Comparison of ENCODE assay signal across 8 cellular contexts in the genomic region with DNA sequence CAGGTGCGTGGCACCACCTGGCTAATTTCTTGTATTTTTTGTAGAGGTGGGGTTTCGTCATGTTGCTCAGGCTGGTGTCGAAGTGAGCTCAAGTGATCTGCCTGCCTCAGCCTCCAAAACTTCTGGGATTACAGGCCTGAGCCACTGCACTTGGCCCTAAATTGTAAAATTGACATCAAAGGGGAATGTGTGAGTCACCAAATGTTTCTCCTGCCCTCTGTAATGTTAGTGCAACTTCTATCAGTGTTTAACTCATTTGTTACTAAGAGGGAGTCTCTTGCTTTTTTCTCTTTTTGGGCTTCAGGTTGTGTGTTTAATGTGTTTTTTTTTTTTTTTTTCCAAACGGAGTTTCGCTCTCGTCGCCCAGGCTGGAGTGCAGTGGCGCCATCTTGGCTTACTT. TPM values are rescaled to one million over a fixed set of nuclear protein-coding genes. Genes with fewer than 3 reads are reported as not detected.
DNase-seq lines count a peak whose midpoint lies in the region; TF ChIP-seq lines count a peak whose summit lies in the region.

No MANE protein-coding gene starts in this region.

- 56 to 72% (median 67%) methylated on average over 8 of the region's 8 CpGs for WGBS in ovary, 3 donors

- no peaks in the 10 kb centered on the region; the same call in none of the 2 replicates for H4K20me1 ChIP-seq in PC-9 (ENCODE audit: insufficient read depth)

- H3K4me3 Mint-ChIP-seq in endothelial cell (ENCODE audit: unreplicated experiment): peak overlapping the region; percentile 11

- POLR2A ChIA-PET in PC-9 (lab: Charles Lee; ENCODE audit: unreplicated experiment): interaction anchor here (0.7 kb wide), 1 partner anchor 124 kb away, joined by 6 read pairs; no protein-coding TSS in a partner anchor

- no peak overlapping the region for H3K4me3 ChIP-seq in PC-9
- H3K4me3 ChIP-seq in ovary: peak overlapping the region; percentile 97

- TF ChIP-seq CTCF in PC-9 (conservative IDR thresholded peaks at IDR 0.05): no peak
- no peak for TF ChIP-seq CTCF in endothelial cell (IDR thresholded peaks at IDR 0.05; ENCODE audit: unreplicated experiment)
- no peak for TF ChIP-seq CTCF in ovary (IDR thresholded peaks at IDR 0.05)
- no peak for TF ChIP-seq CTCF in GM20000 (IDR thresholded peaks at IDR 0.05; ENCODE audit: extremely low read depth, missing control alignments)

- no peaks in the 10 kb centered on the region for H3K27me3 ChIP-seq in PC-9 (ENCODE audit: insufficient read depth, low read depth)
- no peaks in the 10 kb centered on the region for H3K27me3 ChIP-seq in ovary

- peaks cover 49% of the 10 kb centered on the region for H3K79me2 ChIP-seq in PC-9 (ENCODE audit: low read depth)

- H3K27ac Mint-ChIP-seq in endothelial cell (ENCODE audit: unreplicated experiment): no peak overlapping the region

- TF ChIP-seq POLR2A in ovary (IDR thresholded peaks at IDR 0.05): no peak

- peaks cover 42% of the 10 kb centered on the region for H3K4me1 ChIP-seq in PC-9 (replicated peaks; ENCODE audit: insufficient read depth)
- H3K4me1 ChIP-seq in ovary (ENCODE audit: insufficient read depth): peaks cover 13% of the 10 kb centered on the region

- peaks cover 11% of the 10 kb centered on the region for H3K27me3 Mint-ChIP-seq in endothelial cell (ENCODE audit: unreplicated experiment)

- peaks cover 15% of the 10 kb centered on the region for H3K4me1 Mint-ChIP-seq in endothelial cell (ENCODE audit: unreplicated experiment)

- H3K27ac ChIP-seq in PC-9 (peak overlapping the region; percentile 74), ovary (no peak overlapping the region)

- peak; percentile 70 for DNase-seq in Daoy (ENCODE audit: low read depth)
- DNase-seq in PC-9: peak in 1 of 2 experiments; percentile 83
- DNase-seq in endothelial cell (ENCODE audit: low spot score): no peak
- DNase-seq in ovary: peak in 3 of 5 donors; percentile 35 to 53 (median 38)
- DNase-seq in GM20000 (ENCODE audit: low spot score): no peak
- no peak for DNase-seq in NAMALWA (ENCODE audit: low spot score)
- no peak for DNase-seq in NOMO-1 treated with DMSO at 0.1 percent for 48 hours (lab: John Stamatoyannopoulos, UW; ENCODE audit: unreplicated experiment)
- no peak for DNase-seq in NCI-H2227 (lab: John Stamatoyannopoulos, UW; ENCODE audit: unreplicated experiment)

- no peaks in the 10 kb centered on the region for H3K9me3 Mint-ChIP-seq in endothelial cell (ENCODE audit: unreplicated experiment)

- H3K4me2 ChIP-seq in PC-9: peak overlapping the region; percentile 63

- H3F3A ChIP-seq in PC-9 (ENCODE audit: insufficient read depth, low read depth): peaks cover 42% of the 10 kb centered on the region

- no peak overlapping the region for H2AFZ ChIP-seq in PC-9

- H3K36me3 Mint-ChIP-seq in endothelial cell (ENCODE audit: low read depth, unreplicated experiment): peaks cover 2% of the 10 kb centered on the region

- intact Hi-C loops in PC-9 (cut with micrococcal nuclease; ENCODE audit: unreplicated experiment) (no loop called here), ovary (cut with DNase I) (no loop called here)

- no TSS peak for BruUV-seq in PC-9 (replicated peaks; lab: Mats Ljungman, UMichigan)

- H3K36me3 ChIP-seq in PC-9 (ENCODE audit: low read depth) (no peaks in the 10 kb centered on the region), ovary (no peaks in the 10 kb centered on the region)

- H3K9me2 ChIP-seq in PC-9 (ENCODE audit: insufficient read depth): no peaks in the 10 kb centered on the region

- no peak for TF ChIP-seq EP300 in ovary (IDR thresholded peaks at IDR 0.05)

- H3K9me3 ChIP-seq in PC-9 (ENCODE audit: insufficient read depth, low read depth) (no peaks in the 10 kb centered on the region), ovary (no peaks in the 10 kb centered on the region)

- CTCF ChIA-PET in PC-9 (lab: Charles Lee): no interaction called here

RNA-seq across cellular contexts. Expression of gene TULP3, which starts 2.3 kb away (rescaled TPM):
- 24.5 and 28.5 TPM in 2 replicates for total RNA-seq in Daoy (2014; rRNA removed; shearing (Covaris generic))
- total RNA-seq in PC-9 (2021): 39.0 and 54.6 TPM in 2 replicates
- 49.4 TPM for total RNA-seq in endothelial cell (ENCODE audit: unreplicated experiment)
- 10 to 100 TPM; 27.3 to 45.6 (median 42.1) TPM for total RNA-seq in ovary
- polyA plus RNA-seq in ovary: 10 to 100 TPM; 32.4 to 58.6 TPM

RNA-seq across cellular contexts. Expression of gene RHNO1, which starts 16.0 kb away (rescaled TPM):
- total RNA-seq in Daoy (2014; rRNA removed; shearing (Covaris generic)): 58.6 and 93.1 TPM in 2 replicates
- total RNA-seq in PC-9 (2021) (60.1 and 77.9 TPM in 2 replicates), endothelial cell (ENCODE audit: unreplicated experiment) (27.7 TPM), ovary (10 to 100 TPM; 10.1 to 21.9 (median 18.7) TPM)
- 10 to 100 TPM; 17.3 to 26.1 TPM for polyA plus RNA-seq in ovary

RNA-seq across cellular contexts. Expression of gene FOXM1, which starts 16.0 kb away (rescaled TPM):
- 33.4 and 38.8 TPM in 2 replicates for total RNA-seq in Daoy (2014; rRNA removed; shearing (Covaris generic))
- 161 and 225 TPM in 2 replicates for total RNA-seq in PC-9 (2021)
- total RNA-seq in endothelial cell (ENCODE audit: unreplicated experiment): 24.3 TPM
- 1 to 10 TPM in 1 of 7 donors, under 1 TPM in 4, not detected in 2; 0.22 to 2.5 (median 0.36) TPM for total RNA-seq in ovary
- 1 to 10 TPM in 1 of 2 donors, under 1 TPM in 1; 0.62 to 3.0 TPM for polyA plus RNA-seq in ovary

RNA-seq across cellular contexts. Expression of gene TEX52, which starts 36.2 kb away (rescaled TPM):
- not detected in 2 replicates for total RNA-seq in Daoy (2014; rRNA removed; shearing (Covaris generic))
- total RNA-seq in PC-9 (2021): not detected in 2 replicates
- total RNA-seq in endothelial cell (ENCODE audit: unreplicated experiment): not detected
- total RNA-seq in ovary: not detected
- not detected for polyA plus RNA-seq in ovary

RNA-seq across cellular contexts. Expression of gene NRIP2, which starts 58.2 kb away (rescaled TPM):
- not detected in 2 replicates for total RNA-seq in Daoy (2014; rRNA removed; shearing (Covaris generic))
- not detected in 2 replicates for total RNA-seq in PC-9 (2021)
- 0.13 TPM for total RNA-seq in endothelial cell (ENCODE audit: unreplicated experiment)
- total RNA-seq in ovary: 10 to 100 TPM in 3 of 7 donors, 1 to 10 TPM in 3, under 1 TPM in 1; 0.83 to 15.1 (median 6.3) TPM
- polyA plus RNA-seq in ovary: 10 to 100 TPM in 1 of 2 donors, 1 to 10 TPM in 1; 4.9 to 10.3 TPM

Comparison
In these comparisons a context has a peak if more than half of its experiments do, and no peak if none do; other contexts are left out.
1. DNase-seq: peak in Daoy (single experiment) and ovary (3 of 5); none in endothelial cell (single experiment), GM20000 (single experiment), NAMALWA (single experiment), NOMO-1 treated with DMSO at 0.1 percent for 48 hours (single experiment) and NCI-H2227 (single experiment).